In the genomic region with DNA sequence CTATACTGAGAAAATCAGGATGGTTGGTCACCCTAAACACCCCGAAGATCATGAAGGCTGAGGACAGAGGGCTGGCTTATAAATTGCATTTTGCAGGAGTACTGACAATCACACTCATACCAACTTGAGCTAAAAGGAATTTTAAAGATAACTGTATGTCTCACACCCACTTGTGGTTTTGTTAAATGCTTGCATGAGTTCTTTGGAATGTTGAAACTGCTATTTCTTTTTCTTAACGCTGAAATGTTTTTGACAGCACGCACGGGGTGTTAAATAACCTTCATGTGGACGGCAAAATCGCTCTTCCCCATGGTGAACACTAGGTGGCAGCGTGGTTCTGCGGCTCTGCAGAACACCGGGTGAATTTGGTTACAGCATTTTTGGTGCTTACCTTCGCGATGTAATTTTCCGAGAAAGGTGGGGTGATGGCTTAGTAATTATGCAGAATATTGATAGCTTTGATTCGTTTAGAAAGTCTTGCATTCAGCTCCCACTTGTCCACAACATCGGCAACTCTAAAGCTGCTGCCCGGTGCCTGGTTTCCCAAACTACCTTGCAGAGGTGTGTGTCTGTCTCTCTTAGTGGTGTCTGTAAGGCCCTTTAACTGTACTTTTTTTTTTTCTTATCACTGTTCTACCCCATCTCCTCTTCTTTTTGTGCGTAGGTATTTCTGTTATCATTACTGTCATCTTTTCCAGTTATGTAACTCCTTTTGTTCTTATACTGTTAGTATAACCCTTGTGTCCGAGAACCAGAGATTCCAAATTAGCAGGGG, we compare ENCODE assay signal across 1 cellular context.
TF ChIP-seq lines count a peak whose summit lies in the region.

No MANE protein-coding gene starts in this region.

TF ChIP-seq in WTC11, 78 proteins besides CTCF, POLR2A, EP300 and RAD21 (continued from another document):
- TF ChIP-seq, protein P1, sequence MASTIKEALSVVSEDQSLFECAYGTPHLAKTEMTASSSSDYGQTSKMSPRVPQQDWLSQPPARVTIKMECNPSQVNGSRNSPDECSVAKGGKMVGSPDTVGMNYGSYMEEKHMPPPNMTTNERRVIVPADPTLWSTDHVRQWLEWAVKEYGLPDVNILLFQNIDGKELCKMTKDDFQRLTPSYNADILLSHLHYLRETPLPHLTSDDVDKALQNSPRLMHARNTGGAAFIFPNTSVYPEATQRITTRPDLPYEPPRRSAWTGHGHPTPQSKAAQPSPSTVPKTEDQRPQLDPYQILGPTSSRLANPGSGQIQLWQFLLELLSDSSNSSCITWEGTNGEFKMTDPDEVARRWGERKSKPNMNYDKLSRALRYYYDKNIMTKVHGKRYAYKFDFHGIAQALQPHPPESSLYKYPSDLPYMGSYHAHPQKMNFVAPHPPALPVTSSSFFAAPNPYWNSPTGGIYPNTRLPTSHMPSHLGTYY (CRISPR knock-in tag; IDR thresholded peaks at IDR 0.05) = no peak
- TF ChIP-seq, protein P2, sequence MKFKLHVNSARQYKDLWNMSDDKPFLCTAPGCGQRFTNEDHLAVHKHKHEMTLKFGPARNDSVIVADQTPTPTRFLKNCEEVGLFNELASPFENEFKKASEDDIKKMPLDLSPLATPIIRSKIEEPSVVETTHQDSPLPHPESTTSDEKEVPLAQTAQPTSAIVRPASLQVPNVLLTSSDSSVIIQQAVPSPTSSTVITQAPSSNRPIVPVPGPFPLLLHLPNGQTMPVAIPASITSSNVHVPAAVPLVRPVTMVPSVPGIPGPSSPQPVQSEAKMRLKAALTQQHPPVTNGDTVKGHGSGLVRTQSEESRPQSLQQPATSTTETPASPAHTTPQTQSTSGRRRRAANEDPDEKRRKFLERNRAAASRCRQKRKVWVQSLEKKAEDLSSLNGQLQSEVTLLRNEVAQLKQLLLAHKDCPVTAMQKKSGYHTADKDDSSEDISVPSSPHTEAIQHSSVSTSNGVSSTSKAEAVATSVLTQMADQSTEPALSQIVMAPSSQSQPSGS (CRISPR knock-in tag; IDR thresholded peaks at IDR 0.05; ENCODE audit: borderline replicate concordance, low read depth) = no peak
- TF ChIP-seq, protein P3, sequence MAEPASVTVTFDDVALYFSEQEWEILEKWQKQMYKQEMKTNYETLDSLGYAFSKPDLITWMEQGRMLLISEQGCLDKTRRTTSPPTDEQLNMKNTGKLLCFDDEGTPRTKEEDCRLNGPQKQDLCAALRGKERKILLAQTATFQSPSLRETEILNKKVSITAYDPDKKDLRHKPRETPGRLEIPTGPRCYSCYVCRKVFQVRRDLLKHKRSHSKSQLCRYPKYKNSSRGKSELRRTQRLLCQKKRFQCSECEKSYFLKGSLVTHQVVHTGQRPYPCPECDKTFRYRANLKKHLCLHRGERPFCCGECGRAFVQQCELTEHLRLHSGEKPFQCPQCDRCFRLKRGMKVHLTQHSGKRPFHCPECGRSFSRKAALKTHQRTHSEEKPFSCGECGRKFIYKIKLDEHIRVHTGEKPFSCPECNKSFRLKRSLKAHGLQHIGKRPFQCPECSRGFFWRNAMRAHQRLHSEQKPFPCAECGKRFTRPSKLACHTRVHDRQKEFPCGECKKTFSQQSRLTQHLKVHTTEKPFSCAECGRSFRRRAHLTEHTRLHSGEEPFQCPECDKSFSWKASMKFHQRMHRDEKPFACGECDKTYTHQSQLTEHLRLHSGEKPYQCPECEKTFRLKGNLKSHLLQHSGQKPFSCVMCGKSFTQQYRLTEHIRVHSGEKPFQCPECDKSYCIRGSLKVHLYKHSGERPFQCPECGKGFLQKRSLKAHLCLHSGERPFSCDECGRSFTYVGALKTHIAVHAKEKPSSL (CRISPR knock-in tag; conservative IDR thresholded peaks at IDR 0.05) = no peak
- TF ChIP-seq, protein P4, sequence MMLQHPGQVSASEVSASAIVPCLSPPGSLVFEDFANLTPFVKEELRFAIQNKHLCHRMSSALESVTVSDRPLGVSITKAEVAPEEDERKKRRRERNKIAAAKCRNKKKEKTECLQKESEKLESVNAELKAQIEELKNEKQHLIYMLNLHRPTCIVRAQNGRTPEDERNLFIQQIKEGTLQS (CRISPR knock-in tag; conservative IDR thresholded peaks at IDR 0.05) = no peak
- TF ChIP-seq NFE2L1 (CRISPR knock-in tag; IDR thresholded peaks at IDR 0.05) (no peak), FOXP1 (CRISPR knock-in tag; IDR thresholded peaks at IDR 0.05; ENCODE audit: borderline replicate concordance) (no peak), SP1 (CRISPR knock-in tag; conservative IDR thresholded peaks at IDR 0.05) (no peak), ZNF138 (CRISPR knock-in tag; conservative IDR thresholded peaks at IDR 0.05) (no peak), TEAD1 (CRISPR knock-in tag; IDR thresholded peaks at IDR 0.05) (no peak), IRF2 (CRISPR knock-in tag; IDR thresholded peaks at IDR 0.05; ENCODE audit: borderline replicate concordance, low read depth) (no peak), OVOL2 (CRISPR knock-in tag; IDR thresholded peaks at IDR 0.05; ENCODE audit: borderline replicate concordance) (no peak), ZNF423 (CRISPR knock-in tag; IDR thresholded peaks at IDR 0.05) (no peak), ESRRA (CRISPR knock-in tag; IDR thresholded peaks at IDR 0.05; ENCODE audit: borderline replicate concordance) (no peak), SOX15 (CRISPR knock-in tag; IDR thresholded peaks at IDR 0.05) (no peak)
- TF ChIP-seq, protein P5, sequence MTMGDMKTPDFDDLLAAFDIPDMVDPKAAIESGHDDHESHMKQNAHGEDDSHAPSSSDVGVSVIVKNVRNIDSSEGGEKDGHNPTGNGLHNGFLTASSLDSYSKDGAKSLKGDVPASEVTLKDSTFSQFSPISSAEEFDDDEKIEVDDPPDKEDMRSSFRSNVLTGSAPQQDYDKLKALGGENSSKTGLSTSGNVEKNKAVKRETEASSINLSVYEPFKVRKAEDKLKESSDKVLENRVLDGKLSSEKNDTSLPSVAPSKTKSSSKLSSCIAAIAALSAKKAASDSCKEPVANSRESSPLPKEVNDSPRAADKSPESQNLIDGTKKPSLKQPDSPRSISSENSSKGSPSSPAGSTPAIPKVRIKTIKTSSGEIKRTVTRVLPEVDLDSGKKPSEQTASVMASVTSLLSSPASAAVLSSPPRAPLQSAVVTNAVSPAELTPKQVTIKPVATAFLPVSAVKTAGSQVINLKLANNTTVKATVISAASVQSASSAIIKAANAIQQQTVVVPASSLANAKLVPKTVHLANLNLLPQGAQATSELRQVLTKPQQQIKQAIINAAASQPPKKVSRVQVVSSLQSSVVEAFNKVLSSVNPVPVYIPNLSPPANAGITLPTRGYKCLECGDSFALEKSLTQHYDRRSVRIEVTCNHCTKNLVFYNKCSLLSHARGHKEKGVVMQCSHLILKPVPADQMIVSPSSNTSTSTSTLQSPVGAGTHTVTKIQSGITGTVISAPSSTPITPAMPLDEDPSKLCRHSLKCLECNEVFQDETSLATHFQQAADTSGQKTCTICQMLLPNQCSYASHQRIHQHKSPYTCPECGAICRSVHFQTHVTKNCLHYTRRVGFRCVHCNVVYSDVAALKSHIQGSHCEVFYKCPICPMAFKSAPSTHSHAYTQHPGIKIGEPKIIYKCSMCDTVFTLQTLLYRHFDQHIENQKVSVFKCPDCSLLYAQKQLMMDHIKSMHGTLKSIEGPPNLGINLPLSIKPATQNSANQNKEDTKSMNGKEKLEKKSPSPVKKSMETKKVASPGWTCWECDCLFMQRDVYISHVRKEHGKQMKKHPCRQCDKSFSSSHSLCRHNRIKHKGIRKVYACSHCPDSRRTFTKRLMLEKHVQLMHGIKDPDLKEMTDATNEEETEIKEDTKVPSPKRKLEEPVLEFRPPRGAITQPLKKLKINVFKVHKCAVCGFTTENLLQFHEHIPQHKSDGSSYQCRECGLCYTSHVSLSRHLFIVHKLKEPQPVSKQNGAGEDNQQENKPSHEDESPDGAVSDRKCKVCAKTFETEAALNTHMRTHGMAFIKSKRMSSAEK (CRISPR knock-in tag; IDR thresholded peaks at IDR 0.05; ENCODE audit: borderline replicate concordance) = no peak
- TF ChIP-seq, protein P6, sequence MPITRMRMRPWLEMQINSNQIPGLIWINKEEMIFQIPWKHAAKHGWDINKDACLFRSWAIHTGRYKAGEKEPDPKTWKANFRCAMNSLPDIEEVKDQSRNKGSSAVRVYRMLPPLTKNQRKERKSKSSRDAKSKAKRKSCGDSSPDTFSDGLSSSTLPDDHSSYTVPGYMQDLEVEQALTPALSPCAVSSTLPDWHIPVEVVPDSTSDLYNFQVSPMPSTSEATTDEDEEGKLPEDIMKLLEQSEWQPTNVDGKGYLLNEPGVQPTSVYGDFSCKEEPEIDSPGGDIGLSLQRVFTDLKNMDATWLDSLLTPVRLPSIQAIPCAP (CRISPR knock-in tag; IDR thresholded peaks at IDR 0.05) = no peak
- TF ChIP-seq, protein P7, sequence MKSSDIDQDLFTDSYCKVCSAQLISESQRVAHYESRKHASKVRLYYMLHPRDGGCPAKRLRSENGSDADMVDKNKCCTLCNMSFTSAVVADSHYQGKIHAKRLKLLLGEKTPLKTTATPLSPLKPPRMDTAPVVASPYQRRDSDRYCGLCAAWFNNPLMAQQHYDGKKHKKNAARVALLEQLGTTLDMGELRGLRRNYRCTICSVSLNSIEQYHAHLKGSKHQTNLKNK (CRISPR knock-in tag; IDR thresholded peaks at IDR 0.05) = no peak
